Comparison of ENCODE assay signal across 28 cellular contexts in genomic region chr14:77865455-77865854, GRCh38.
"Had no signal": no experiment of that assay in that cellular context is flagged by ENCODE, and none has a peak within 500 bp of the region (broad histone marks: within the 10 kb centered on the region; RNA-seq: fewer than 3 reads in every experiment).

No MANE protein-coding gene starts in this region.

- H3K4me3 Mint-ChIP-seq: stimulated activated effector memory CD8-positive, alpha-beta T cell treated with anti-CD3 and anti-CD28 coated beads, Interleukin-12 subunit alpha, Interleukin-12 subunit beta, amount 100 ng/mL, for 72 hours; stimulated activated memory B cell treated with anti-CD40 and anti-IgM and Interleukin-4, amounts not matched to agents 10 μg/mL and 1 μg/mL and 100 μg/mL, for 72 hours; stimulated activated naive B cell treated with anti-CD40 and anti-IgM and Interleukin-4, amounts not matched to agents 10 μg/mL and 1 μg/mL and 100 μg/mL, for 72 hours; stimulated activated naive CD8-positive, alpha-beta T cell treated with anti-CD3 and anti-CD28 coated beads, Interleukin-15, amount 100 ng/mL, for 72 hours; stimulated activated naive CD8-positive, alpha-beta T cell treated with anti-CD3 and anti-CD28 coated beads, Interleukin-15, Interleukin-2, amounts not matched to agents 100 ng/mL and 50 ng/mL, for 24 hours; type B pancreatic cell had no signal

- H3K36me3 ChIP-seq: suprapubic skin, thoracic aorta, thyroid gland, transverse colon, upper lobe of left lung, upper lobe of right lung, uterus, vagina had no signal

- H3K27ac Mint-ChIP-seq: stimulated activated effector memory CD8-positive, alpha-beta T cell treated with anti-CD3 and anti-CD28 coated beads, Interleukin-12 subunit alpha, Interleukin-12 subunit beta, amount 100 ng/mL, for 72 hours; stimulated activated memory B cell treated with anti-CD40 and anti-IgM and Interleukin-4, amounts not matched to agents 10 μg/mL and 1 μg/mL and 100 μg/mL, for 72 hours; stimulated activated naive B cell treated with anti-CD40 and anti-IgM and Interleukin-4, amounts not matched to agents 10 μg/mL and 1 μg/mL and 100 μg/mL, for 72 hours; stimulated activated naive CD8-positive, alpha-beta T cell treated with anti-CD3 and anti-CD28 coated beads, Interleukin-15, amount 100 ng/mL, for 72 hours; stimulated activated naive CD8-positive, alpha-beta T cell treated with anti-CD3 and anti-CD28 coated beads, Interleukin-15, Interleukin-2, amounts not matched to agents 100 ng/mL and 50 ng/mL, for 24 hours; type B pancreatic cell had no signal

- H3K9me3 Mint-ChIP-seq: stimulated activated effector memory CD8-positive, alpha-beta T cell treated with anti-CD3 and anti-CD28 coated beads, Interleukin-12 subunit alpha, Interleukin-12 subunit beta, amount 100 ng/mL, for 72 hours; stimulated activated naive CD8-positive, alpha-beta T cell treated with anti-CD3 and anti-CD28 coated beads, Interleukin-15, amount 100 ng/mL, for 72 hours; stimulated activated naive CD8-positive, alpha-beta T cell treated with anti-CD3 and anti-CD28 coated beads, Interleukin-15, Interleukin-2, amounts not matched to agents 100 ng/mL and 50 ng/mL, for 24 hours; type B pancreatic cell had no signal

- DNase-seq: stimulated activated CD4-positive, alpha-beta T cell treated with anti-CD3 and anti-CD28 coated beads, Interleukin-2, amount 100 ng/mL, for 48 hours; stimulated activated CD4-positive, alpha-beta T cell treated with anti-CD3 and anti-CD28 coated beads, Interleukin-4, amount 100 ng/mL, for 1 hour; stimulated activated CD4-positive, alpha-beta T cell treated with anti-CD3 and anti-CD28 coated beads, Interleukin-4, amount 100 ng/mL, for 24 hours; stimulated activated CD4-positive, alpha-beta T cell treated with anti-CD3 and anti-CD28 coated beads, Interleukin-4, amount 100 ng/mL, for 4 hours; stimulated activated CD8-positive, alpha-beta memory T cell treated with anti-CD3 and anti-CD28 coated beads, Interleukin-4, amount 100 ng/mL, for 48 hours; stimulated activated naive B cell treated with anti-CD40 and anti-IgM and Interleukin-4, amounts not matched to agents 10 μg/mL and 1 μg/mL and 100 μg/mL, for 72 hours; stimulated activated naive CD4-positive, alpha-beta T cell; stimulated activated naive CD4-positive, alpha-beta T cell treated with Interleukin-2 at 50 U/mL for 16 hours; stimulated activated naive CD8-positive, alpha-beta T cell treated with anti-CD3 and anti-CD28 coated beads, Interleukin-15, amount 100 ng/mL, for 72 hours; stimulated activated naive CD8-positive, alpha-beta T cell treated with anti-CD3 and anti-CD28 coated beads, Interleukin-15, Interleukin-2, amounts not matched to agents 100 U/mL and 50 U/mL, for 24 hours; stomach; substantia nigra; testis; thyroid gland; tibial artery; transverse colon; trophoblast cell; upper lobe of left lung; upper lobe of right lung; uterus had no signal

- H3K9me3 ChIP-seq: stomach, suprapubic skin, testis, thoracic aorta, thyroid gland, tibial artery, transverse colon, upper lobe of left lung, upper lobe of right lung, vagina had no signal

- H3K4me1 ChIP-seq: suprapubic skin, testis, tibial artery, tibial nerve, transverse colon, upper lobe of left lung, upper lobe of right lung, uterus, vagina had no signal

- H3K27me3 ChIP-seq: stomach, suprapubic skin, testis, thyroid gland, tibial artery, tibial nerve, transverse colon, upper lobe of left lung, upper lobe of right lung, uterus, vagina had no signal

- H3K27me3 Mint-ChIP-seq: stimulated activated memory B cell treated with anti-CD40 and anti-IgM and Interleukin-4, amounts not matched to agents 10 μg/mL and 1 μg/mL and 100 μg/mL, for 72 hours; stimulated activated naive B cell treated with anti-CD40 and anti-IgM and Interleukin-4, amounts not matched to agents 10 μg/mL and 1 μg/mL and 100 μg/mL, for 72 hours; stimulated activated naive CD8-positive, alpha-beta T cell treated with anti-CD3 and anti-CD28 coated beads, Interleukin-15, amount 100 ng/mL, for 72 hours; stimulated activated naive CD8-positive, alpha-beta T cell treated with anti-CD3 and anti-CD28 coated beads, Interleukin-15, Interleukin-2, amounts not matched to agents 100 ng/mL and 50 ng/mL, for 24 hours; type B pancreatic cell had no signal

- H3K27ac ChIP-seq: stomach, suprapubic skin, testis, thoracic aorta, thyroid gland, tibial artery, tibial nerve, transverse colon, upper lobe of left lung, upper lobe of right lung, uterus, vagina had no signal

- ATAC-seq: stimulated activated effector memory CD8-positive, alpha-beta T cell treated with anti-CD3 and anti-CD28 coated beads, Interleukin-12 subunit alpha, Interleukin-12 subunit beta, amount 100 ng/mL, for 72 hours; stimulated activated memory B cell treated with anti-CD40 and anti-IgM and Interleukin-4, amounts not matched to agents 10 μg/mL and 1 μg/mL and 100 μg/mL, for 72 hours; stimulated activated naive B cell treated with anti-CD40 and anti-IgM and Interleukin-4, amounts not matched to agents 10 μg/mL and 1 μg/mL and 100 μg/mL, for 72 hours; stimulated activated naive CD8-positive, alpha-beta T cell treated with anti-CD3 and anti-CD28 coated beads, Interleukin-15, amount 100 ng/mL, for 72 hours; stimulated activated naive CD8-positive, alpha-beta T cell treated with anti-CD3 and anti-CD28 coated beads, Interleukin-15, Interleukin-2, amounts not matched to agents 100 U/mL and 50 U/mL, for 24 hours; upper lobe of right lung had no signal

- H3K4me1 Mint-ChIP-seq: stimulated activated memory B cell treated with anti-CD40 and anti-IgM and Interleukin-4, amounts not matched to agents 10 μg/mL and 1 μg/mL and 100 μg/mL, for 72 hours; stimulated activated naive B cell treated with anti-CD40 and anti-IgM and Interleukin-4, amounts not matched to agents 10 μg/mL and 1 μg/mL and 100 μg/mL, for 72 hours had no signal

- H3K4me3 ChIP-seq: stomach, suprapubic skin, testis, thoracic aorta, thyroid gland, tibial artery, tibial nerve, transverse colon, upper lobe of left lung, upper lobe of right lung, uterus, vagina had no signal

- H3K36me3 Mint-ChIP-seq: stimulated activated effector memory CD8-positive, alpha-beta T cell treated with anti-CD3 and anti-CD28 coated beads, Interleukin-12 subunit alpha, Interleukin-12 subunit beta, amount 100 ng/mL, for 72 hours had no signal
